ENCODE assay signal across 23 cellular contexts in genomic region chr1:54989473-54989872, GRCh38. TPM values are rescaled to one million over a fixed set of nuclear protein-coding genes. Genes with fewer than 3 reads are reported as not detected.
DNase-seq lines count a peak whose midpoint lies in the region; ATAC-seq and TF ChIP-seq lines count a peak whose summit lies in the region.
"Had no signal": no experiment of that assay in that cellular context is flagged by ENCODE, and none has a peak within 500 bp of the region (broad histone marks: within the 10 kb centered on the region; RNA-seq: fewer than 3 reads in every experiment).

No MANE protein-coding gene starts in this region.

- CTCF ChIA-PET in PC-3 (lab: Charles Lee), result interaction anchor here (0.8 kb wide), 1 partner anchor 44 kb away, joined by 3 read pairs; no protein-coding TSS in a partner anchor

- POLR2A ChIA-PET in PC-3 (lab: Charles Lee; ENCODE audit: unreplicated experiment), result no interaction called here

- H3K27ac ChIP-seq in PC-3 (ENCODE audit: low read length) (no peak overlapping the region), WERI-Rb-1 (no peak overlapping the region)
- H3K27ac ChIP-seq: skin epidermis, vagina had no signal

- peak; percentile 38 for ATAC-seq in PC-3
- peak; percentile 12 for ATAC-seq in left lobe of liver
- no peak for ATAC-seq in HG02610 (IDR thresholded peaks at IDR 0.05; ENCODE audit: unreplicated experiment)

- no peak for TF ChIP-seq CTCF in PC-3 (conservative IDR thresholded peaks at IDR 0.05; ENCODE audit: low read depth, low read length)
- no peak for TF ChIP-seq CTCF in WERI-Rb-1 (IDR thresholded peaks at IDR 0.05; ENCODE audit: low read depth, low read length)

- H3K9ac ChIP-seq in PC-3 (ENCODE audit: low read length), result no peak overlapping the region

- DNase-seq in COR-L47 (lab: John Stamatoyannopoulos, UW) (peak; percentile 31), NCI-H1105 treated with DMSO at 0.1 percent for 48 hours (lab: John Stamatoyannopoulos, UW) (peak; percentile 48), PC-3 (no peak), left lobe of liver (ENCODE audit: low spot score) (no peak), NCI-H2227 (lab: John Stamatoyannopoulos, UW; ENCODE audit: unreplicated experiment) (no peak), WERI-Rb-1 (no peak)
- DNase-seq in activated CD8-positive, alpha-beta memory T cell treated with anti-CD3 and anti-CD28 coated beads, Interleukin-2, amount 50 U/mL, for 4 hours, result no peak
- DNase-seq: ACHN; activated CD4-positive, CD25-positive, alpha-beta regulatory T cell; activated CD8-positive, alpha-beta memory T cell treated with anti-CD3 and anti-CD28 coated beads for 24 hours; anterior cingulate cortex; CD4-positive, alpha-beta memory T cell; cortex of kidney; immature natural killer cell; NCI-H524 treated with DMSO at 0.1 percent for 48 hours; nucleus accumbens; stimulated activated naive CD4-positive, alpha-beta T cell treated with Interleukin-2 at 50 U/mL for 16 hours had no signal

- no peak overlapping the region for H3K4me3 ChIP-seq in PC-3 (ENCODE audit: low read length)
- no peak overlapping the region for H3K4me3 ChIP-seq in WERI-Rb-1 (ENCODE audit: low read depth, low read length)
- H3K4me3 ChIP-seq: skin epidermis, vagina had no signal

- H3K4me1 ChIP-seq in PC-3 (ENCODE audit: insufficient read depth, low read length), result no peaks in the 10 kb centered on the region
- H3K4me1 ChIP-seq: vagina had no signal

- H4K20me1 ChIP-seq in PC-3 (ENCODE audit: low read length), result no peaks in the 10 kb centered on the region

- H3K27me3 ChIP-seq in PC-3 (ENCODE audit: low read length) (no peaks in the 10 kb centered on the region), WERI-Rb-1 (ENCODE audit: insufficient read depth, low read depth, severe bottlenecking) (no peaks in the 10 kb centered on the region)
- H3K27me3 ChIP-seq: vagina had no signal

- H3F3A ChIP-seq in PC-3 (ENCODE audit: low read length, unreplicated experiment), result no peaks in the 10 kb centered on the region

- intact Hi-C loops in PC-3 (cut with micrococcal nuclease), result no loop called here

- H3K4me2 ChIP-seq in PC-3 (ENCODE audit: low read length), result no peak overlapping the region

- H3K9me3 ChIP-seq in PC-3 (ENCODE audit: low read length), result no peaks in the 10 kb centered on the region
- H3K9me3 ChIP-seq in WERI-Rb-1 (ENCODE audit: severe bottlenecking), result no peaks in the 10 kb centered on the region
- H3K9me3 ChIP-seq: vagina had no signal

- H2AFZ ChIP-seq in PC-3 (ENCODE audit: low read length), result no peak overlapping the region

- no peaks in the 10 kb centered on the region for H3K79me2 ChIP-seq in PC-3 (ENCODE audit: low read length)

- no peaks in the 10 kb centered on the region for H3K9me2 ChIP-seq in PC-3 (replicated peaks; ENCODE audit: low read length)

- H3K36me3 ChIP-seq in PC-3 (ENCODE audit: low read depth, low read length) (no peaks in the 10 kb centered on the region), WERI-Rb-1 (no peaks in the 10 kb centered on the region)
- H3K36me3 ChIP-seq: vagina had no signal

- no TSS peak for BruUV-seq in PC-3 (replicated peaks; lab: Mats Ljungman, UMichigan)

RNA-seq across cellular contexts. Expression of gene TMEM61, which starts 9.0 kb away (rescaled TPM):
- total RNA-seq in PC-3 (2014; rRNA removed) (0.95 and 3.8 TPM in 2 replicates), left lobe of liver (not detected)
- total RNA-seq: CD4-positive, alpha-beta memory T cell; epithelial cell of proximal tubule; G401; RPMI7951 had no signal

RNA-seq across cellular contexts. Expression of gene BSND, which starts 9.3 kb away (rescaled TPM):
- not detected in 2 replicates for total RNA-seq in PC-3 (2014; rRNA removed)
- not detected for total RNA-seq in left lobe of liver
- total RNA-seq: CD4-positive, alpha-beta memory T cell; epithelial cell of proximal tubule; G401; RPMI7951; vagina had no signal

RNA-seq across cellular contexts. Expression of gene PCSK9, which starts 49.9 kb away (rescaled TPM):
- total RNA-seq in PC-3 (2014; rRNA removed), result 6.0 and 6.8 TPM in 2 replicates
- 31.6 TPM for total RNA-seq in left lobe of liver
- total RNA-seq: CD4-positive, alpha-beta memory T cell; G401; RPMI7951 had no signal

Comparison
In these comparisons a context has a peak if more than half of its experiments do, and no peak if none do; other contexts are left out.
1. DNase-seq: peak in COR-L47 (single experiment) and NCI-H1105 treated with DMSO at 0.1 percent for 48 hours (single experiment); none in PC-3 (single experiment), left lobe of liver (single experiment), NCI-H2227 (single experiment), activated CD8-positive, alpha-beta memory T cell treated with anti-CD3 and anti-CD28 coated beads, Interleukin-2, amount 50 U/mL, for 4 hours (single experiment) and WERI-Rb-1 (single experiment).